Comparison of ENCODE assay signal across 28 cellular contexts in genomic region chr9:128821584-128822406, GRCh38. TPM values are rescaled to one million over a fixed set of nuclear protein-coding genes. Genes with fewer than 3 reads are reported as not detected.
DNase-seq lines count a peak whose midpoint lies in the region; ATAC-seq and TF ChIP-seq lines count a peak whose summit lies in the region.
"Had no signal": no experiment of that assay in that cellular context is flagged by ENCODE, and none has a peak within 500 bp of the region (broad histone marks: within the 10 kb centered on the region; RNA-seq: fewer than 3 reads in every experiment).

No MANE protein-coding gene starts in this region.

- H3K36me3 ChIP-seq in right atrium auricular region: peaks cover 36% of the 10 kb centered on the region

- no peak overlapping the region for H3K4me3 ChIP-seq in right atrium auricular region
- H3K4me3 ChIP-seq: esophagus muscularis mucosa, left ventricle myocardium inferior, vagina had no signal

- no peaks in the 10 kb centered on the region for H3K27me3 ChIP-seq in right atrium auricular region
- H3K27me3 ChIP-seq: brain microvascular endothelial cell, esophagus muscularis mucosa, vagina had no signal

- H3K9me3 ChIP-seq in right atrium auricular region: no peaks in the 10 kb centered on the region
- no peaks in the 10 kb centered on the region for H3K9me3 ChIP-seq in T-helper 17 cell (ENCODE audit: control insufficient read depth, low read length, poor library complexity, severe bottlenecking)
- H3K9me3 ChIP-seq: esophagus muscularis mucosa, left ventricle myocardium inferior, vagina had no signal

- H3K4me3 Mint-ChIP-seq in T-helper 17 cell (no peak overlapping the region), glutamatergic neuron (ENCODE audit: unreplicated experiment) (no peak overlapping the region)
- H3K4me3 Mint-ChIP-seq in stimulated activated effector memory CD8-positive, alpha-beta T cell treated with anti-CD3 and anti-CD28 coated beads, Interleukin-12 subunit alpha, Interleukin-12 subunit beta, amount 100 ng/mL, for 72 hours: no peak overlapping the region
- H3K4me3 Mint-ChIP-seq: activated CD4-positive, alpha-beta T cell treated with anti-CD3 and anti-CD28 coated beads for 36 hours; nephron progenitor cell had no signal

- no peaks in the 10 kb centered on the region for H3K9me3 Mint-ChIP-seq in stimulated activated effector memory CD8-positive, alpha-beta T cell treated with anti-CD3 and anti-CD28 coated beads, Interleukin-12 subunit alpha, Interleukin-12 subunit beta, amount 100 ng/mL, for 72 hours
- H3K9me3 Mint-ChIP-seq in glutamatergic neuron (ENCODE audit: unreplicated experiment): peaks cover 7% of the 10 kb centered on the region
- H3K9me3 Mint-ChIP-seq: activated T-helper 1 cell treated with anti-CD3 and anti-CD28 coated beads, Interleukin-12 subunit alpha, Interleukin-12 subunit beta, Interleukin-2, Interleukin-4 antibody, amounts not matched to agents 30 ng/mL and 10 ng/mL and 1 ng/mL, durations not matched to agents 14 hours and 24 hours and 36 hours; effector memory CD8-positive, alpha-beta T cell; nephron progenitor cell had no signal

- no peaks in the 10 kb centered on the region for H3K36me3 Mint-ChIP-seq in T-helper 17 cell (ENCODE audit: low read depth)
- H3K36me3 Mint-ChIP-seq in stimulated activated effector memory CD8-positive, alpha-beta T cell treated with anti-CD3 and anti-CD28 coated beads, Interleukin-12 subunit alpha, Interleukin-12 subunit beta, amount 100 ng/mL, for 72 hours: peaks cover 70% of the 10 kb centered on the region
- H3K36me3 Mint-ChIP-seq in glutamatergic neuron (ENCODE audit: unreplicated experiment): no peaks in the 10 kb centered on the region

- H3K27ac Mint-ChIP-seq in T-helper 17 cell: peak overlapping the region; percentile 54
- peak overlapping the region; percentile 88 for H3K27ac Mint-ChIP-seq in stimulated activated effector memory CD8-positive, alpha-beta T cell treated with anti-CD3 and anti-CD28 coated beads, Interleukin-12 subunit alpha, Interleukin-12 subunit beta, amount 100 ng/mL, for 72 hours
- no peak overlapping the region for H3K27ac Mint-ChIP-seq in glutamatergic neuron (ENCODE audit: unreplicated experiment)
- H3K27ac Mint-ChIP-seq: activated CD4-positive, alpha-beta T cell treated with anti-CD3 and anti-CD28 coated beads for 36 hours had no signal

- peak; percentile 26 for DNase-seq in Right ventricle myocardium inferior (ENCODE audit: missing footprints)
- no peak for DNase-seq in right atrium auricular region (ENCODE audit: low spot score)
- DNase-seq in T-helper 17 cell: no peak
- no peak for DNase-seq in stimulated activated effector memory CD8-positive, alpha-beta T cell treated with anti-CD3 and anti-CD28 coated beads, Interleukin-12 subunit alpha, Interleukin-12 subunit beta, amount 100 ng/mL, for 72 hours (ENCODE audit: low spot score in 2 of 2)
- no peak for DNase-seq in glutamatergic neuron
- DNase-seq in effector CD8-positive, alpha-beta T cell (lab: John Stamatoyannopoulos, UW): no peak
- DNase-seq: activated CD4-positive, alpha-beta T cell treated with anti-CD3 and anti-CD28 coated beads for 36 hours; brain microvascular endothelial cell; CD4-positive, alpha-beta memory T cell; DMS53; effector memory CD8-positive, alpha-beta T cell; GDM1; H7; hippocampal formation; left ventricle myocardium inferior; midbrain; NCI-H1092 treated with DMSO at 0.1 percent for 48 hours; NCI-H2029; NCI-H446; nephron progenitor cell; OCI-M1; SHP77 treated with DMSO at 0.1 percent for 48 hours; stimulated activated CD4-positive, alpha-beta T cell treated with anti-CD3 and anti-CD28 coated beads, Interleukin-15, amount 100 ng/mL, for 24 hours had no signal

- H3K27me3 Mint-ChIP-seq in T-helper 17 cell: no peaks in the 10 kb centered on the region
- peaks cover 3% of the 10 kb centered on the region for H3K27me3 Mint-ChIP-seq in glutamatergic neuron (ENCODE audit: unreplicated experiment)
- H3K27me3 Mint-ChIP-seq: activated CD4-positive, alpha-beta T cell treated with anti-CD3 and anti-CD28 coated beads for 36 hours; CD4-positive, alpha-beta memory T cell; effector memory CD8-positive, alpha-beta T cell had no signal

- TF ChIP-seq CTCF in right atrium auricular region (IDR thresholded peaks at IDR 0.05) (no peak), glutamatergic neuron (IDR thresholded peaks at IDR 0.05; ENCODE audit: partially characterized antibody, unreplicated experiment) (no peak)

- H3K4me1 Mint-ChIP-seq in T-helper 17 cell (peaks cover 13% of the 10 kb centered on the region), glutamatergic neuron (ENCODE audit: low read depth, unreplicated experiment) (no peaks in the 10 kb centered on the region)
- H3K4me1 Mint-ChIP-seq in stimulated activated effector memory CD8-positive, alpha-beta T cell treated with anti-CD3 and anti-CD28 coated beads, Interleukin-12 subunit alpha, Interleukin-12 subunit beta, amount 100 ng/mL, for 72 hours: peaks cover 32% of the 10 kb centered on the region

- intact Hi-C loops in Right ventricle myocardium inferior (cut with DNase I): no loop called here

- H3K27ac ChIP-seq in right atrium auricular region: no peak overlapping the region
- H3K27ac ChIP-seq: brain microvascular endothelial cell, esophagus muscularis mucosa, left ventricle myocardium inferior, parathyroid adenoma, vagina had no signal

- H3K4me1 ChIP-seq in right atrium auricular region: peaks cover 0 to 18% of the 10 kb centered on the region in 2 donors
- H3K4me1 ChIP-seq: parathyroid adenoma had no signal

- ATAC-seq in Right ventricle myocardium inferior: no peak
- ATAC-seq in T-helper 17 cell: no peak
- no peak for ATAC-seq in stimulated activated effector memory CD8-positive, alpha-beta T cell treated with anti-CD3 and anti-CD28 coated beads, Interleukin-12 subunit alpha, Interleukin-12 subunit beta, amount 100 ng/mL, for 72 hours
- ATAC-seq: activated CD4-positive, alpha-beta T cell treated with anti-CD3 and anti-CD28 coated beads for 36 hours; effector memory CD8-positive, alpha-beta T cell; sciatic nerve had no signal

RNA-seq across cellular contexts. Expression of gene ENDOG, which starts 3.5 kb away (rescaled TPM):
- 84.4 TPM for total RNA-seq in Right ventricle myocardium inferior
- total RNA-seq in right atrium auricular region: 10 to 100 TPM; 33.6 to 74.4 TPM
- total RNA-seq in T-helper 17 cell: 1 to 10 TPM; 7.7 to 7.8 TPM
- 35.9 TPM for total RNA-seq in glutamatergic neuron (ENCODE audit: unreplicated experiment)

RNA-seq across cellular contexts. Expression of gene SPOUT1, which starts 7.8 kb away (rescaled TPM):
- total RNA-seq in Right ventricle myocardium inferior (17.4 TPM), right atrium auricular region (10 to 100 TPM in 1 of 2 donors, 1 to 10 TPM in 1; 8.5 to 11.6 TPM), T-helper 17 cell (10 to 100 TPM; 33.7 to 48.1 TPM), glutamatergic neuron (ENCODE audit: unreplicated experiment) (22.3 TPM)

RNA-seq across cellular contexts. Expression of gene TBC1D13, which starts 34.7 kb away (rescaled TPM):
- total RNA-seq in Right ventricle myocardium inferior (16.6 TPM), right atrium auricular region (10 to 100 TPM; 14.2 to 17.1 TPM), T-helper 17 cell (10 to 100 TPM; 21.6 to 30.8 TPM), glutamatergic neuron (ENCODE audit: unreplicated experiment) (25.6 TPM)

RNA-seq across cellular contexts. Expression of gene ZER1, which starts 50.1 kb away (rescaled TPM):
- total RNA-seq in Right ventricle myocardium inferior: 51.5 TPM
- 10 to 100 TPM; 61.6 to 72.6 TPM for total RNA-seq in right atrium auricular region
- total RNA-seq in T-helper 17 cell: 10 to 100 TPM; 29.4 to 30.0 TPM
- total RNA-seq in glutamatergic neuron (ENCODE audit: unreplicated experiment): 38.0 TPM

RNA-seq across cellular contexts. Expression of gene KYAT1, which starts 60.0 kb away (rescaled TPM):
- 11.9 TPM for total RNA-seq in Right ventricle myocardium inferior
- 10 to 100 TPM; 10.1 to 15.1 TPM for total RNA-seq in right atrium auricular region
- 1 to 10 TPM; 4.8 to 5.7 TPM for total RNA-seq in T-helper 17 cell
- 19.5 TPM for total RNA-seq in glutamatergic neuron (ENCODE audit: unreplicated experiment)
